Comparison of ENCODE assay signal across 8 cellular contexts in genomic region chr13:99269627-99270252, GRCh38. TPM values are rescaled to one million over a fixed set of nuclear protein-coding genes. Genes with fewer than 3 reads are reported as not detected.
DNase-seq lines count a peak whose midpoint lies in the region; ATAC-seq lines count a peak whose summit lies in the region.

No MANE protein-coding gene starts in this region.

- ATAC-seq in GM19023 (IDR thresholded peaks at IDR 0.05; ENCODE audit: unreplicated experiment) (peak; percentile 76), HG03280 (IDR thresholded peaks at IDR 0.05; ENCODE audit: unreplicated experiment) (peak; percentile 66)

- DNase-seq in DMS114 treated with DMSO at 0.1 percent for 48 hours (lab: John Stamatoyannopoulos, UW; ENCODE audit: unreplicated experiment): peak; percentile 15
- peak; percentile 60 for DNase-seq in RKO (ENCODE audit: low spot score)
- peak; percentile 82 for DNase-seq in dermis blood vessel endothelial cell
- DNase-seq in middle frontal gyrus (ENCODE audit: extremely low spot score, low spot score): peak; percentile 27
- no peak for DNase-seq in DMS153 (lab: John Stamatoyannopoulos, UW)
- DNase-seq in activated CD4-positive, alpha-beta T cell treated with anti-CD3 and anti-CD28 coated beads, Interleukin-2, amount 50 U/mL, for 1 hour: no peak

RNA-seq across cellular contexts. Expression of gene GPR18, which starts 11.6 kb away (rescaled TPM):
- total RNA-seq in dermis blood vessel endothelial cell: not detected in 2 replicates

RNA-seq across cellular contexts. Expression of gene GPR183, which starts 37.5 kb away (rescaled TPM):
- 0.09 and 0.34 TPM in 2 replicates for total RNA-seq in dermis blood vessel endothelial cell

Comparison
In these comparisons a context has a peak if more than half of its experiments do, and no peak if none do; other contexts are left out.
1. DNase-seq: peak in DMS114 treated with DMSO at 0.1 percent for 48 hours (single experiment), RKO (single experiment), dermis blood vessel endothelial cell (single experiment) and middle frontal gyrus (single experiment); none in DMS153 (single experiment) and activated CD4-positive, alpha-beta T cell treated with anti-CD3 and anti-CD28 coated beads, Interleukin-2, amount 50 U/mL, for 1 hour (single experiment).